In genomic region chr10:55311823-55312431, GRCh38 we compare ENCODE assay signal across 28 cellular contexts.
DNase-seq lines count a peak whose midpoint lies in the region; ATAC-seq and TF ChIP-seq lines count a peak whose summit lies in the region.
"Had no signal": no experiment of that assay in that cellular context is flagged by ENCODE, and none has a peak within 500 bp of the region (broad histone marks: within the 10 kb centered on the region; RNA-seq: fewer than 3 reads in every experiment).

No MANE protein-coding gene starts in this region.

- no peak overlapping the region for H3K27ac Mint-ChIP-seq in naive thymus-derived CD4-positive, alpha-beta T cell
- H3K27ac Mint-ChIP-seq in activated CD4-positive, alpha-beta memory T cell treated with anti-CD3 and anti-CD28 coated beads for 36 hours = no peak overlapping the region
- H3K27ac Mint-ChIP-seq: activated CD4-positive, alpha-beta memory T cell treated with anti-CD3 and anti-CD28 coated beads, Interleukin-2, amount 10 ng/mL, durations not matched to agents 7 days and 5 days; activated naive CD4-positive, alpha-beta T cell treated with anti-CD3 and anti-CD28 coated beads, Interleukin-2, amount 50 U/mL, for 72 hours; activated T-helper 2 cell treated with anti-CD3 and anti-CD28 coated beads, Interferon-gamma antibody, Interleukin-2, Interleukin-4, amounts not matched to agents 10 μg/mL and 5 μg/mL and 100 μg/mL, durations not matched to agents 14 hours and 24 hours and 36 hours; neural progenitor cell; T-helper 17 cell had no signal

- H3K9me3 Mint-ChIP-seq in naive thymus-derived CD4-positive, alpha-beta T cell = peaks cover 0 to 5% (median 0%) of the 10 kb centered on the region in 11 donors
- peaks cover 8% of the 10 kb centered on the region for H3K9me3 Mint-ChIP-seq in activated CD4-positive, alpha-beta memory T cell treated with anti-CD3 and anti-CD28 coated beads for 36 hours
- H3K9me3 Mint-ChIP-seq: activated CD4-positive, alpha-beta memory T cell treated with anti-CD3 and anti-CD28 coated beads, Interleukin-2, amount 10 ng/mL, durations not matched to agents 7 days and 5 days; activated T-helper 2 cell treated with anti-CD3 and anti-CD28 coated beads, Interferon-gamma antibody, Interleukin-2, Interleukin-4, amounts not matched to agents 10 μg/mL and 5 μg/mL and 100 μg/mL, durations not matched to agents 14 hours and 24 hours and 36 hours; neural progenitor cell had no signal

- WGBS in GM23248 (ENCODE audit: low coverage in 1 of 2, low lambda C conversion rate in 2 of 2, missing lambda C conversion rate in 2 of 2), 2 experiments = 52% methylated on average over 4 of the region's 4 CpGs

- no peak overlapping the region for H3K27ac ChIP-seq in GM23248
- H3K27ac ChIP-seq in naive thymus-derived CD4-positive, alpha-beta T cell (ENCODE audit: low read depth, low read length) = no peak overlapping the region
- H3K27ac ChIP-seq: C4-2B, coronary artery, esophagus muscularis mucosa, gastroesophageal sphincter, hepatocyte, neural progenitor cell, SK-N-MC had no signal

- CTCF ChIA-PET in naive thymus-derived CD4-positive, alpha-beta T cell (lab: Charles Lee) = no interaction called here
- CTCF ChIA-PET in activated CD4-positive, alpha-beta memory T cell treated with anti-CD3 and anti-CD28 coated beads for 36 hours (lab: Charles Lee) = no interaction called here

- H3K27me3 ChIP-seq in GM23248 (replicated peaks; ENCODE audit: insufficient read depth) = no peaks in the 10 kb centered on the region
- no peaks in the 10 kb centered on the region for H3K27me3 ChIP-seq in naive thymus-derived CD4-positive, alpha-beta T cell (ENCODE audit: control insufficient read depth in 2 of 2, insufficient read depth in 2 of 2, low read length in 2 of 2)
- H3K27me3 ChIP-seq: esophagus muscularis mucosa, gastroesophageal sphincter, hepatocyte, MG63, neural progenitor cell had no signal

- no peak overlapping the region for H2AFZ ChIP-seq in GM23248
- H2AFZ ChIP-seq: hepatocyte, neural progenitor cell had no signal

- H3K36me3 Mint-ChIP-seq in naive thymus-derived CD4-positive, alpha-beta T cell = no peaks in the 10 kb centered on the region
- no peaks in the 10 kb centered on the region for H3K36me3 Mint-ChIP-seq in activated CD4-positive, alpha-beta memory T cell treated with anti-CD3 and anti-CD28 coated beads for 36 hours
- H3K36me3 Mint-ChIP-seq: activated naive CD4-positive, alpha-beta T cell treated with anti-CD3 and anti-CD28 coated beads, Interleukin-2, amount 50 U/mL, for 72 hours; neural progenitor cell had no signal

- ATAC-seq in naive thymus-derived CD4-positive, alpha-beta T cell = no peak
- no peak for ATAC-seq in HG02885 (IDR thresholded peaks at IDR 0.05; ENCODE audit: poor library complexity, unreplicated experiment)
- ATAC-seq: activated naive CD4-positive, alpha-beta T cell treated with anti-CD3 and anti-CD28 coated beads, Interleukin-2, amount 50 U/mL, for 72 hours; gastroesophageal sphincter; K562; left colon; right cardiac atrium; T-helper 17 cell had no signal

- H4K20me1 ChIP-seq in GM23248 (ENCODE audit: insufficient read depth) = no peaks in the 10 kb centered on the region

- H3K4me3 Mint-ChIP-seq in naive thymus-derived CD4-positive, alpha-beta T cell = no peak overlapping the region
- H3K4me3 Mint-ChIP-seq in activated CD4-positive, alpha-beta memory T cell treated with anti-CD3 and anti-CD28 coated beads for 36 hours = no peak overlapping the region
- H3K4me3 Mint-ChIP-seq: activated CD4-positive, alpha-beta memory T cell treated with anti-CD3 and anti-CD28 coated beads, Interleukin-2, amount 10 ng/mL, durations not matched to agents 7 days and 5 days; neural progenitor cell; T-helper 17 cell had no signal

- H3F3A ChIP-seq in GM23248 (ENCODE audit: insufficient read depth) = no peaks in the 10 kb centered on the region

- no peak overlapping the region for H3K9ac ChIP-seq in GM23248
- H3K9ac ChIP-seq: neural progenitor cell had no signal

- no peaks in the 10 kb centered on the region for H3K4me1 Mint-ChIP-seq in naive thymus-derived CD4-positive, alpha-beta T cell
- H3K4me1 Mint-ChIP-seq in activated CD4-positive, alpha-beta memory T cell treated with anti-CD3 and anti-CD28 coated beads for 36 hours (ENCODE audit: low read depth) = no peaks in the 10 kb centered on the region
- H3K4me1 Mint-ChIP-seq: activated CD4-positive, alpha-beta memory T cell treated with anti-CD3 and anti-CD28 coated beads, Interleukin-2, amount 10 ng/mL, durations not matched to agents 7 days and 5 days; neural progenitor cell; T-helper 17 cell had no signal

- in situ Hi-C loops in GM23248 (cut with MboI) = no loop called here

- no peaks in the 10 kb centered on the region for H3K4me1 ChIP-seq in GM23248 (ENCODE audit: insufficient read depth)
- no peaks in the 10 kb centered on the region for H3K4me1 ChIP-seq in naive thymus-derived CD4-positive, alpha-beta T cell (ENCODE audit: control insufficient read depth in 2 of 2, insufficient read depth in 2 of 2, low read length in 2 of 2)
- H3K4me1 ChIP-seq: esophagus muscularis mucosa, gastroesophageal sphincter, neural progenitor cell had no signal

- no peaks in the 10 kb centered on the region for H3K9me2 ChIP-seq in GM23248 (ENCODE audit: insufficient read depth)

- POLR2A ChIA-PET in naive thymus-derived CD4-positive, alpha-beta T cell (lab: Charles Lee) = no interaction called here
- POLR2A ChIA-PET in activated CD4-positive, alpha-beta memory T cell treated with anti-CD3 and anti-CD28 coated beads for 36 hours (lab: Charles Lee) = no interaction called here

- H3K4me2 ChIP-seq in GM23248 (ENCODE audit: unreplicated experiment) = no peak overlapping the region
- H3K4me2 ChIP-seq: hepatocyte, neural progenitor cell had no signal

- intact Hi-C loops in naive thymus-derived CD4-positive, alpha-beta T cell (cut with micrococcal nuclease) = no loop called here
- intact Hi-C loops in activated CD4-positive, alpha-beta memory T cell treated with anti-CD3 and anti-CD28 coated beads for 36 hours (cut with micrococcal nuclease) = no loop called here

- H3K4me3 ChIP-seq in GM23248 (no peak overlapping the region), epithelial cell of esophagus (ENCODE audit: low read length) (no peak overlapping the region)
- H3K4me3 ChIP-seq in naive thymus-derived CD4-positive, alpha-beta T cell (ENCODE audit: low read length) = no peak overlapping the region
- H3K4me3 ChIP-seq: coronary artery, esophagus muscularis mucosa, gastroesophageal sphincter, hepatocyte, K562, MG63, neural progenitor cell, SK-N-MC had no signal

- TF ChIP-seq CTCF in epithelial cell of esophagus (IDR thresholded peaks at IDR 0.05; ENCODE audit: insufficient read depth, low read depth, low read length, missing control alignments) = no peak

- no peaks in the 10 kb centered on the region for H3K79me2 ChIP-seq in GM23248 (ENCODE audit: insufficient read depth)
- H3K79me2 ChIP-seq: hepatocyte had no signal

- H3K9me3 ChIP-seq in GM23248 (ENCODE audit: low read depth) = no peaks in the 10 kb centered on the region
- H3K9me3 ChIP-seq in naive thymus-derived CD4-positive, alpha-beta T cell (ENCODE audit: control insufficient read depth in 2 of 3, low read length in 3 of 3) = no peaks in the 10 kb centered on the region
- H3K9me3 ChIP-seq: esophagus muscularis mucosa, gastroesophageal sphincter, MG63 had no signal

- peak; percentile 24 for DNase-seq in Ammon's horn (ENCODE audit: low spot score)
- peak; percentile 21 for DNase-seq in GM23248
- DNase-seq in NCI-H69 (lab: John Stamatoyannopoulos, UW) = peak; percentile 86
- peak; percentile 64 for DNase-seq in epithelial cell of esophagus (ENCODE audit: low read depth)
- no peak for DNase-seq in NCI-H1694 treated with DMSO at 0.1 percent for 48 hours (lab: John Stamatoyannopoulos, UW)
- DNase-seq in naive thymus-derived CD4-positive, alpha-beta T cell = no peak
- no peak for DNase-seq in activated CD4-positive, alpha-beta memory T cell treated with anti-CD3 and anti-CD28 coated beads for 36 hours
- DNase-seq: activated CD4-positive, alpha-beta memory T cell treated with anti-CD3 and anti-CD28 coated beads, Interleukin-2, amount 10 ng/mL, durations not matched to agents 7 days and 5 days; activated CD4-positive, CD25-positive, alpha-beta regulatory T cell treated with anti-CD3 and anti-CD28 coated beads, Interleukin-2, amount 50 U/mL, for 72 hours; left colon; mesenchymal stem cell; MG63; NCI-H1105 treated with DMSO at 0.1 percent for 48 hours; NCI-H2171; right cardiac atrium; T-helper 17 cell; trophoblast cell had no signal

- no peaks in the 10 kb centered on the region for H3K36me3 ChIP-seq in GM23248 (ENCODE audit: low read depth)
- H3K36me3 ChIP-seq in naive thymus-derived CD4-positive, alpha-beta T cell (ENCODE audit: control insufficient read depth in 2 of 3, insufficient read depth in 3 of 3, low read length in 3 of 3) = no peaks in the 10 kb centered on the region
- H3K36me3 ChIP-seq: esophagus muscularis mucosa, gastroesophageal sphincter, MG63, neural progenitor cell had no signal

- H3K27me3 Mint-ChIP-seq in naive thymus-derived CD4-positive, alpha-beta T cell = no peaks in the 10 kb centered on the region
- H3K27me3 Mint-ChIP-seq in activated CD4-positive, alpha-beta memory T cell treated with anti-CD3 and anti-CD28 coated beads for 36 hours = no peaks in the 10 kb centered on the region
- H3K27me3 Mint-ChIP-seq: activated CD4-positive, alpha-beta memory T cell treated with anti-CD3 and anti-CD28 coated beads, Interleukin-2, amount 10 ng/mL, durations not matched to agents 7 days and 5 days; T-helper 17 cell had no signal

Comparison
In these comparisons a context has a peak if more than half of its experiments do, and no peak if none do; other contexts are left out.
1. DNase-seq: peak in Ammon's horn (single experiment), GM23248 (single experiment), NCI-H69 (single experiment) and epithelial cell of esophagus (single experiment); none in NCI-H1694 treated with DMSO at 0.1 percent for 48 hours (single experiment), naive thymus-derived CD4-positive, alpha-beta T cell (0 of 9) and activated CD4-positive, alpha-beta memory T cell treated with anti-CD3 and anti-CD28 coated beads for 36 hours (single experiment).